ENCODE assay signal across 9 cellular contexts in genomic region chr6:101167638-101168037, GRCh38.
"Had no signal": no experiment of that assay in that cellular context is flagged by ENCODE, and none has a peak within 500 bp of the region (broad histone marks: within the 10 kb centered on the region; RNA-seq: fewer than 3 reads in every experiment).

No MANE protein-coding gene starts in this region.

- H3K27me3 Mint-ChIP-seq: IgD-negative memory B cell had no signal

- H3K4me3 Mint-ChIP-seq: H9, IgD-negative memory B cell had no signal

- DNase-seq: GM23248, GOT3, H9, HCEC 1CT, KBM-7 had no signal

- H3K9ac ChIP-seq: GM23248 had no signal

- H3K4me3 ChIP-seq: GM23248 had no signal

- H3K27ac Mint-ChIP-seq: IgD-negative memory B cell had no signal

- ATAC-seq: HepG2 had no signal

- H2AFZ ChIP-seq: GM23248 had no signal

- H3K27ac ChIP-seq: GM23248, HL-60 had no signal

- H3K4me1 Mint-ChIP-seq: IgD-negative memory B cell had no signal

- FAIRE-seq: H54, HepG2 had no signal

- H3K36me3 Mint-ChIP-seq: IgD-negative memory B cell had no signal
